Comparison of ENCODE assay signal across 8 cellular contexts in genomic region chr3:187041362-187042061, GRCh38.
DNase-seq lines count a peak whose midpoint lies in the region; ATAC-seq and TF ChIP-seq lines count a peak whose summit lies in the region.

No MANE protein-coding gene starts in this region.

- TF ChIP-seq CTCF in natural killer cell (IDR thresholded peaks at IDR 0.05) (no peak), MCF 10A (IDR thresholded peaks at IDR 0.05; ENCODE audit: unreplicated experiment) (no peak)

- no peak overlapping the region for H3K4me3 ChIP-seq in Jurkat, Clone E6-1 (ENCODE audit: low read length)

- intact Hi-C loops in natural killer cell (cut with micrococcal nuclease) (no loop called here), MCF 10A (cut with micrococcal nuclease) (no loop called here)

- POLR2A ChIA-PET in MCF 10A (lab: Yijun Ruan, JAX), result interaction anchor here (0.6 to 1.0 kb wide), 2 partner anchors 22 to 146 kb away, joined by 3 to 4 read pairs; no protein-coding TSS in a partner anchor

- ATAC-seq in activated T-helper 17 cell treated with anti-CD3 and anti-CD28 coated beads, Interleukin-2, amount 50 U/mL, for 72 hours (replicated peaks), result peak; percentile 95
- ATAC-seq in natural killer cell, result peak; percentile 91 to 98 (median 98)

- no peaks in the 10 kb centered on the region for H3K27me3 Mint-ChIP-seq in activated T-helper 17 cell treated with anti-CD3 and anti-CD28 coated beads, Interleukin-2, amount 50 U/mL, for 72 hours
- H3K27me3 Mint-ChIP-seq in natural killer cell (ENCODE audit: low read depth in 2 of 2) (no peaks in the 10 kb centered on the region), MCF 10A (ENCODE audit: insufficient read depth, unreplicated experiment) (no peaks in the 10 kb centered on the region)

- CTCF ChIA-PET in MCF 10A (lab: Yijun Ruan, JAX), result no interaction called here

- BruUV-seq in MCF 10A (replicated peaks; lab: Mats Ljungman, UMichigan), result no TSS peak

- peaks cover 84% of the 10 kb centered on the region for H3K36me3 Mint-ChIP-seq in activated T-helper 17 cell treated with anti-CD3 and anti-CD28 coated beads, Interleukin-2, amount 50 U/mL, for 72 hours (ENCODE audit: low read depth)
- H3K36me3 Mint-ChIP-seq in natural killer cell (peaks cover 17% of the 10 kb centered on the region), MCF 10A (ENCODE audit: insufficient read depth, unreplicated experiment) (peaks cover 5% of the 10 kb centered on the region)

- H3K4me3 Mint-ChIP-seq in activated T-helper 17 cell treated with anti-CD3 and anti-CD28 coated beads, Interleukin-2, amount 50 U/mL, for 72 hours, result peak overlapping the region; percentile 82
- H3K4me3 Mint-ChIP-seq in natural killer cell (peak overlapping the region; percentile 73), MCF 10A (ENCODE audit: unreplicated experiment) (no peak overlapping the region)

- peak; percentile 41 for DNase-seq in activated naive CD4-positive, alpha-beta T cell treated with Interleukin-2 at 50 U/mL for 16 hours
- DNase-seq in activated naive CD4-positive, alpha-beta T cell (lab: John Stamatoyannopoulos, UW), result no peak
- peak; percentile 39 for DNase-seq in Jurkat, Clone E6-1 (ENCODE audit: low read depth, low spot score)
- no peak for DNase-seq in natural killer cell
- DNase-seq in SK-N-DZ (ENCODE audit: low spot score), result no peak
- no peak for DNase-seq in MCF 10A (ENCODE audit: unreplicated experiment)
- DNase-seq in RPMI8226, result no peak

- H3K4me1 Mint-ChIP-seq in activated T-helper 17 cell treated with anti-CD3 and anti-CD28 coated beads, Interleukin-2, amount 50 U/mL, for 72 hours, result peaks cover 65% of the 10 kb centered on the region
- H3K4me1 Mint-ChIP-seq in natural killer cell (peaks cover 53 to 66% of the 10 kb centered on the region in 2 donors), MCF 10A (ENCODE audit: insufficient read depth, unreplicated experiment) (peaks cover 9% of the 10 kb centered on the region)

- peak overlapping the region; percentile 96 for H3K27ac Mint-ChIP-seq in activated T-helper 17 cell treated with anti-CD3 and anti-CD28 coated beads, Interleukin-2, amount 50 U/mL, for 72 hours
- peak overlapping the region; percentile 91 to 95 for H3K27ac Mint-ChIP-seq in natural killer cell
- H3K27ac Mint-ChIP-seq in MCF 10A (ENCODE audit: low read depth, unreplicated experiment), result no peak overlapping the region

- H3K9me3 Mint-ChIP-seq in activated T-helper 17 cell treated with anti-CD3 and anti-CD28 coated beads, Interleukin-2, amount 50 U/mL, for 72 hours, result no peaks in the 10 kb centered on the region
- peaks cover 0 to 2% of the 10 kb centered on the region in 2 donors for H3K9me3 Mint-ChIP-seq in natural killer cell
- no peaks in the 10 kb centered on the region for H3K9me3 Mint-ChIP-seq in MCF 10A (ENCODE audit: unreplicated experiment)

Comparison
In these comparisons a context has a peak if more than half of its experiments do, and no peak if none do; other contexts are left out.
1. DNase-seq: peak in activated naive CD4-positive, alpha-beta T cell treated with Interleukin-2 at 50 U/mL for 16 hours (single experiment) and Jurkat, Clone E6-1 (single experiment); none in activated naive CD4-positive, alpha-beta T cell (0 of 4), natural killer cell (single experiment), SK-N-DZ (single experiment), MCF 10A (single experiment) and RPMI8226 (single experiment).